In the genomic region with DNA sequence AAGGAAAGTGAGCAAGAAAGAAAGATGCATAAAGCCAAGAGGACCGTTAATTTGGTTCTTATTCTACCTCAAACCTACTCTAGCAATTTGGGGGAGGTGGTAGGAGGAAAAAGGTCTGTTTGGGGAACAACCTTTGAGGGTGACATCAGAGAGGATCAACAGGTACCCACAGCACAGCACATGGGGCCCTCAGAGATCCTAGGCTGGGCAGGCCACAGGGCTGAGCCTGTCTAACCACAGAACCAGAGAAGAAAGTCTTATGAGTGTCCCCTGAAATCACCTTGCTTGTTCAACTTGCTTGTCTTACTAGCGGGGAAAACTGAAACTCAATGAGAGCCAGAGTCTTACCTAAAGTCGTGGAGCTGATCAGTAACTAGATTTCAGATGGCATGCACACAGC, we compare ENCODE assay signal across 27 cellular contexts.
DNase-seq lines count a peak whose midpoint lies in the region; ATAC-seq, FAIRE-seq and TF ChIP-seq lines count a peak whose summit lies in the region.
"Had no signal": no experiment of that assay in that cellular context is flagged by ENCODE, and none has a peak within 500 bp of the region (broad histone marks: within the 10 kb centered on the region; RNA-seq: fewer than 3 reads in every experiment).

No MANE protein-coding gene starts in this region.

- H3K27me3 ChIP-seq in hepatocyte (no peaks in the 10 kb centered on the region), HepG2 (ENCODE audit: control insufficient read depth in 1 of 2, insufficient read depth in 2 of 2, low read length in 2 of 2) (peaks cover 1 to 13% of the 10 kb centered on the region in 2 experiments; a peak in 2 of 5 replicates)

- no peak overlapping the region for H3K4me3 Mint-ChIP-seq in endothelial cell (ENCODE audit: unreplicated experiment)
- H3K4me3 Mint-ChIP-seq: activated CD4-positive, alpha-beta T cell treated with anti-CD3 and anti-CD28 coated beads, Interleukin-2, amount 10 ng/mL, durations not matched to agents 7 days and 5 days; GM23338; immature natural killer cell; natural killer cell; stimulated activated naive B cell treated with anti-CD40 and anti-IgM and Interleukin-4, amounts not matched to agents 10 μg/mL and 1 μg/mL and 100 μg/mL, for 72 hours; WTC11 had no signal

- POLR2A ChIA-PET in HepG2 (lab: Yijun Ruan, JAX), result no interaction called here

- BruUV-seq in HepG2 (replicated peaks; lab: Mats Ljungman, UMichigan), result no TSS peak

- no peaks in the 10 kb centered on the region for H4K20me1 ChIP-seq in hepatocyte (ENCODE audit: insufficient read depth, poor library complexity, severe bottlenecking)
- no peaks in the 10 kb centered on the region for H4K20me1 ChIP-seq in HepG2 (ENCODE audit: insufficient read depth, low read length)

- no peak overlapping the region for H3K4me3 ChIP-seq in hepatocyte
- H3K4me3 ChIP-seq in HepG2 (replicated peaks in 1 of 3; ENCODE audit: insufficient read depth in 1 of 3, low read depth in 2 of 3, low read length in 3 of 3), result no peak overlapping the region
- H3K4me3 ChIP-seq: GM23338, mucosa of descending colon had no signal

- TF ChIP-seq EP300 in HepG2 (IDR thresholded peaks at IDR 0.05; ENCODE audit: low read depth in 2 of 2, low read length in 2 of 2) (no peak), HepG2 (CRISPR knock-in tag; IDR thresholded peaks at IDR 0.05; ENCODE audit: borderline replicate concordance) (no peak)

- TF ChIP-seq CTCF in hepatocyte (IDR thresholded peaks at IDR 0.05; ENCODE audit: poor library complexity), result no peak
- no peak for TF ChIP-seq CTCF in HepG2 (CRISPR knock-in tag; IDR thresholded peaks at IDR 0.05)
- no peak for TF ChIP-seq CTCF in endothelial cell (IDR thresholded peaks at IDR 0.05; ENCODE audit: unreplicated experiment)

- H2AFZ ChIP-seq in hepatocyte, result no peak overlapping the region
- H2AFZ ChIP-seq in HepG2 (ENCODE audit: low read length), result no peak overlapping the region
- H2AFZ ChIP-seq: GM23338 had no signal

- DNase-seq in hepatocyte (ENCODE audit: low spot score), result no peak
- DNase-seq in HepG2 (ENCODE audit: low spot score), result no peak
- DNase-seq in endothelial cell (ENCODE audit: low spot score), result no peak
- DNase-seq: activated CD4-positive, alpha-beta T cell treated with anti-CD3 and anti-CD28 coated beads, Interleukin-2, amount 10 ng/mL, durations not matched to agents 7 days and 5 days; activated naive CD4-positive, alpha-beta T cell treated with Interleukin-2 at 50 U/mL for 16 hours; activated T-cell treated with anti-CD3 and anti-CD28 coated beads, Interleukin-2, amount 50 U/mL, for 48 hours; C1 segment of cervical spinal cord; central memory CD4-positive, alpha-beta T cell; cortex of kidney; DMS153; effector memory CD4-positive, alpha-beta T cell; immature natural killer cell; left colon; mucosa of descending colon; MV-4-11; natural killer cell; NCI-H146; NCI-H748 treated with DMSO at 0.1 percent for 48 hours; stimulated activated naive B cell treated with anti-CD40 and anti-IgM and Interleukin-4, amounts not matched to agents 10 μg/mL and 1 μg/mL and 100 μg/mL, for 72 hours had no signal

- H3K9me3 Mint-ChIP-seq in endothelial cell (ENCODE audit: unreplicated experiment), result no peaks in the 10 kb centered on the region
- H3K9me3 Mint-ChIP-seq: activated CD4-positive, alpha-beta T cell treated with anti-CD3 and anti-CD28 coated beads, Interleukin-2, amount 10 ng/mL, durations not matched to agents 7 days and 5 days; GM23338 had no signal

- H3K9me2 ChIP-seq in hepatocyte (replicated peaks; ENCODE audit: insufficient read depth), result no peaks in the 10 kb centered on the region

- H3K4me1 ChIP-seq in hepatocyte (ENCODE audit: insufficient read depth) (no peaks in the 10 kb centered on the region), HepG2 (ENCODE audit: insufficient read depth, low read length) (no peaks in the 10 kb centered on the region)

- no peaks in the 10 kb centered on the region for H3K9me3 ChIP-seq in hepatocyte (ENCODE audit: low read depth)
- no peaks in the 10 kb centered on the region for H3K9me3 ChIP-seq in HepG2 (ENCODE audit: low read length)
- H3K9me3 ChIP-seq: mucosa of descending colon had no signal

- peak; percentile 71 for ATAC-seq in GM18909 (IDR thresholded peaks at IDR 0.05; ENCODE audit: poor library complexity, unreplicated experiment)
- ATAC-seq in GM21528 (IDR thresholded peaks at IDR 0.05; ENCODE audit: low FRiP score, unreplicated experiment), result peak; percentile 64
- peak; percentile 52 for ATAC-seq in HG03460 (IDR thresholded peaks at IDR 0.05; ENCODE audit: unreplicated experiment)
- ATAC-seq in HG03442 (IDR thresholded peaks at IDR 0.05; ENCODE audit: unreplicated experiment), result no peak
- ATAC-seq in HepG2, result no peak
- no peak for ATAC-seq in GM19452 (IDR thresholded peaks at IDR 0.05; ENCODE audit: unreplicated experiment)
- ATAC-seq: GM23338; left colon; mucosa of descending colon; natural killer cell; stimulated activated naive B cell treated with anti-CD40 and anti-IgM and Interleukin-4, amounts not matched to agents 10 μg/mL and 1 μg/mL and 100 μg/mL, for 72 hours; WTC11 had no signal

- 80% methylated on average over 3 of the region's 3 CpGs for WGBS in hepatocyte (ENCODE audit: low lambda C conversion rate, missing lambda C conversion rate)
- 23% methylated on average over 3 of the region's 3 CpGs for WGBS in HepG2 (ENCODE audit: low lambda C conversion rate)

- no peak overlapping the region for H3K27ac Mint-ChIP-seq in endothelial cell (ENCODE audit: unreplicated experiment)
- H3K27ac Mint-ChIP-seq: activated CD4-positive, alpha-beta T cell treated with anti-CD3 and anti-CD28 coated beads, Interleukin-2, amount 10 ng/mL, durations not matched to agents 7 days and 5 days; GM23338; immature natural killer cell; natural killer cell; stimulated activated naive B cell treated with anti-CD40 and anti-IgM and Interleukin-4, amounts not matched to agents 10 μg/mL and 1 μg/mL and 100 μg/mL, for 72 hours; WTC11 had no signal

- H3K4me2 ChIP-seq in hepatocyte (peak overlapping the region; percentile 19), HepG2 (ENCODE audit: low read depth, low read length) (no peak overlapping the region)
- H3K4me2 ChIP-seq: GM23338 had no signal

- peaks cover 2% of the 10 kb centered on the region for H3K27me3 Mint-ChIP-seq in endothelial cell (ENCODE audit: unreplicated experiment)
- H3K27me3 Mint-ChIP-seq: activated CD4-positive, alpha-beta T cell treated with anti-CD3 and anti-CD28 coated beads, Interleukin-2, amount 10 ng/mL, durations not matched to agents 7 days and 5 days had no signal

- no peak for TF ChIP-seq RAD21 in HepG2 (CRISPR knock-in tag; IDR thresholded peaks at IDR 0.05)

- intact Hi-C loops in HepG2 (cut with micrococcal nuclease; ENCODE audit: unreplicated experiment), result no loop called here

- H3K36me3 ChIP-seq in hepatocyte (replicated peaks; ENCODE audit: insufficient read depth, low read depth) (no peaks in the 10 kb centered on the region), HepG2 (replicated peaks in 1 of 2; ENCODE audit: control insufficient read depth in 1 of 2, insufficient read depth in 2 of 2, low read length in 2 of 2) (no peaks in the 10 kb centered on the region)

- H3K27ac ChIP-seq in hepatocyte (peak overlapping the region; percentile 45), HepG2 (ENCODE audit: extremely low read length, insufficient read depth, low read length) (no peak overlapping the region)

- no peak for FAIRE-seq in HepG2 (lab: Jason Lieb, UNC)
- FAIRE-seq: GM19239 had no signal

- H3K9ac ChIP-seq in HepG2 (ENCODE audit: insufficient read depth, low read depth, low read length), result no peak overlapping the region

- H3K79me2 ChIP-seq in hepatocyte (no peaks in the 10 kb centered on the region), HepG2 (ENCODE audit: insufficient read depth, low read length) (no peaks in the 10 kb centered on the region)

- in situ Hi-C loops in HepG2 (cut with HindIII; ENCODE audit: extremely low pct_ligation_motif_present, low pct_unique_long_range_greater_than_20kb), result no loop called here

- H3K4me1 Mint-ChIP-seq in endothelial cell (ENCODE audit: unreplicated experiment), result no peaks in the 10 kb centered on the region
- H3K4me1 Mint-ChIP-seq: activated CD4-positive, alpha-beta T cell treated with anti-CD3 and anti-CD28 coated beads, Interleukin-2, amount 10 ng/mL, durations not matched to agents 7 days and 5 days; GM23338; immature natural killer cell; natural killer cell; stimulated activated naive B cell treated with anti-CD40 and anti-IgM and Interleukin-4, amounts not matched to agents 10 μg/mL and 1 μg/mL and 100 μg/mL, for 72 hours; WTC11 had no signal

- CTCF ChIA-PET in HepG2 (lab: Yijun Ruan, JAX; ENCODE audit: low intra/inter-chr PET ratio, low total read pairs), result no interaction called here

- no peaks in the 10 kb centered on the region for H3K36me3 Mint-ChIP-seq in endothelial cell (ENCODE audit: low read depth, unreplicated experiment)
- H3K36me3 Mint-ChIP-seq: immature natural killer cell; natural killer cell; stimulated activated naive B cell treated with anti-CD40 and anti-IgM and Interleukin-4, amounts not matched to agents 10 μg/mL and 1 μg/mL and 100 μg/mL, for 72 hours; WTC11 had no signal

- TF ChIP-seq POLR2A in HepG2 (IDR thresholded peaks at IDR 0.05; ENCODE audit: insufficient read depth in 1 of 2, low read depth in 2 of 2, low read length in 2 of 2), result no peak

TF ChIP-seq in HepG2, 621 proteins besides CTCF, POLR2A, EP300 and RAD21 (continues in another document):
- TF ChIP-seq BCL6 (CRISPR knock-in tag; IDR thresholded peaks at IDR 0.05) (no peak), ZFAT (CRISPR knock-in tag; conservative IDR thresholded peaks at IDR 0.05) (no peak), HDAC2 (CRISPR knock-in tag; IDR thresholded peaks at IDR 0.05) (no peak)

Comparison
In these comparisons a context has a peak if more than half of its experiments do, and no peak if none do; other contexts are left out.
1. ATAC-seq: peak in GM18909 (single experiment), GM21528 (single experiment) and HG03460 (single experiment); none in HG03442 (single experiment), HepG2 (single experiment) and GM19452 (single experiment).